Comparison of ENCODE assay signal across 21 cellular contexts in the genomic region with DNA sequence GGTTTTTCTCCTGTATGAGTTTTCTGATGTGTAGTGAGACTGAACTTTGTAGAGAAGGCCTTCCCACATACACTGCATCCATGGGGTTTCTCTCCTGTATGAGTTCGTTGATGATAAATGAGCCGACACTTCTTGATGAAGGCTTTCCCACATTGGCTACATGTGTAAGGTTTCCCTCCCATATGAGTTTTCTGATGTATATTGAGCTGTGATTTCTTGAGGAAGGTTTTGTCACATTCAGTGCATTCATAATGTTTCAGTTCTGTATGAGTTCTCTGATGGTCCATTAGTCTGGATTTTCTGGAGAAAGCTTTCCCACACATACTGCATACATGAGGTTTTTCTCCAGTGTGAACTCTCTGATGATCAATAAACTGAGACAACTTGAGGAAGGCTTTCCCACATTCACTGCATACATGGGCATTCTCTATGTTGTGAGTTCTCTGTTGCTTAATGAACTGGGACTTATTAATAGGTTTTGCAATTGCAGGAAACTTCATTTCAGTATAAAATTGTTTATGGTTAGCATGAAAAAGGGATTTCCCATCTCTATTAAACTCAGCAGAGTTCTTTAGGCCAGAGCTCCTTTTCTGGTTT. TPM values are rescaled to one million over a fixed set of nuclear protein-coding genes. Genes with fewer than 3 reads are reported as not detected.
DNase-seq lines count a peak whose midpoint lies in the region; ATAC-seq, FAIRE-seq and TF ChIP-seq lines count a peak whose summit lies in the region.
"Had no signal": no experiment of that assay in that cellular context is flagged by ENCODE, and none has a peak within 500 bp of the region (broad histone marks: within the 10 kb centered on the region; RNA-seq: fewer than 3 reads in every experiment).

No MANE protein-coding gene starts in this region.

- H3K79me2 ChIP-seq in HepG2 (ENCODE audit: insufficient read depth, low read length): no peaks in the 10 kb centered on the region

- in situ Hi-C loops in HepG2 (cut with HindIII; ENCODE audit: extremely low pct_ligation_motif_present, low pct_unique_long_range_greater_than_20kb): no loop called here

- H2AFZ ChIP-seq in HepG2 (ENCODE audit: low read length): no peak overlapping the region

- ATAC-seq in HepG2 (no peak), right lobe of liver (no peak), aorta (ENCODE audit: low FRiP score) (no peak)
- ATAC-seq: stimulated activated naive CD8-positive, alpha-beta T cell treated with anti-CD3 and anti-CD28 coated beads, Interleukin-15, Interleukin-2, amounts not matched to agents 100 U/mL and 50 U/mL, for 24 hours had no signal

- H4K20me1 ChIP-seq in HepG2 (ENCODE audit: insufficient read depth, low read length): no peaks in the 10 kb centered on the region

- H3K9ac ChIP-seq in HepG2 (ENCODE audit: insufficient read depth, low read depth, low read length): no peak overlapping the region

- H3K27ac ChIP-seq in HepG2 (ENCODE audit: extremely low read length, insufficient read depth, low read length) (no peak overlapping the region), right lobe of liver (no peak overlapping the region), aorta (ENCODE audit: low read depth in 1 of 2, low read length in 2 of 2) (no peak overlapping the region)
- H3K27ac ChIP-seq: left ventricle myocardium inferior, VCaP had no signal

- TF ChIP-seq CTCF in HepG2 (CRISPR knock-in tag; IDR thresholded peaks at IDR 0.05): no peak
- TF ChIP-seq CTCF in right lobe of liver (IDR thresholded peaks at IDR 0.05): no peak

- 100% methylated on average over 2 of the region's 2 CpGs for WGBS in HepG2 (ENCODE audit: low lambda C conversion rate)
- WGBS in right lobe of liver (ENCODE audit: insufficient coverage, low coverage, low lambda C conversion rate, missing lambda C conversion rate): 100% methylated on average over 2 of the region's 2 CpGs
- WGBS in aorta, 2 donors: 97 to 99% methylated on average over 2 of the region's 2 CpGs

- no TSS peak for BruUV-seq in HepG2 (replicated peaks; lab: Mats Ljungman, UMichigan)

- TF ChIP-seq POLR2A in HepG2 (IDR thresholded peaks at IDR 0.05; ENCODE audit: insufficient read depth in 1 of 2, low read depth in 2 of 2, low read length in 2 of 2): no peak
- TF ChIP-seq POLR2A in right lobe of liver (IDR thresholded peaks at IDR 0.05): no peak

- no peak for TF ChIP-seq RAD21 in HepG2 (CRISPR knock-in tag; IDR thresholded peaks at IDR 0.05)

- H3K4me3 ChIP-seq in HepG2 (replicated peaks in 1 of 3; ENCODE audit: insufficient read depth in 1 of 3, low read depth in 2 of 3, low read length in 3 of 3): no peak overlapping the region
- no peak overlapping the region for H3K4me3 ChIP-seq in right lobe of liver
- H3K4me3 ChIP-seq in aorta (ENCODE audit: low read length in 2 of 2): peak overlapping the region; percentile 10 to 24
- H3K4me3 ChIP-seq: left ventricle myocardium inferior had no signal

- intact Hi-C loops in HepG2 (cut with micrococcal nuclease; ENCODE audit: unreplicated experiment) (no loop called here), right lobe of liver (cut with DNase I) (no loop called here), aorta (cut with DNase I) (no loop called here)

- DNase-seq in HepG2 (ENCODE audit: low spot score) (no peak), right lobe of liver (no peak), fibroblast of peridontal ligament (ENCODE audit: extremely low read depth) (peak; percentile 2), aorta (no peak), medulla oblongata (ENCODE audit: extremely low spot score) (no peak), DMS114 treated with DMSO at 0.1 percent for 48 hours (lab: John Stamatoyannopoulos, UW; ENCODE audit: unreplicated experiment) (no peak)
- DNase-seq: activated CD4-positive, alpha-beta T cell treated with anti-CD3 and anti-CD28 coated beads, Interleukin-2, amount 50 U/mL, for 4 hours; activated naive CD4-positive, alpha-beta T cell treated with anti-CD3 and anti-CD28 coated beads, Interleukin-2, amount 10 ng/mL, durations not matched to agents 7 days and 5 days; C1 segment of cervical spinal cord; DMS79; erythroblast; Karpas-422; left ventricle myocardium inferior; NCI-H1048; NCI-H2081; NCI-H524 treated with DMSO at 0.1 percent for 48 hours; occipital lobe; stimulated activated CD4-positive, alpha-beta T cell treated with anti-CD3 and anti-CD28 coated beads, Interleukin-1b, Interleukin-23, amount 100 ng/mL, for 48 hours; stimulated activated naive CD8-positive, alpha-beta T cell treated with anti-CD3 and anti-CD28 coated beads, Interleukin-15, Interleukin-2, amounts not matched to agents 100 U/mL and 50 U/mL, for 24 hours; trophoblast cell had no signal

- POLR2A ChIA-PET in HepG2 (lab: Yijun Ruan, JAX): no interaction called here

- TF ChIP-seq EP300 in HepG2 (IDR thresholded peaks at IDR 0.05; ENCODE audit: low read depth in 2 of 2, low read length in 2 of 2) (no peak), HepG2 (CRISPR knock-in tag; IDR thresholded peaks at IDR 0.05; ENCODE audit: borderline replicate concordance) (no peak)

- H3K4me2 ChIP-seq in HepG2 (ENCODE audit: low read depth, low read length): no peak overlapping the region

- CTCF ChIA-PET in HepG2 (lab: Yijun Ruan, JAX; ENCODE audit: low intra/inter-chr PET ratio, low total read pairs): no interaction called here

- H3K27me3 ChIP-seq in HepG2 (ENCODE audit: control insufficient read depth in 1 of 2, insufficient read depth in 2 of 2, low read length in 2 of 2): no peaks in the 10 kb centered on the region
- no peaks in the 10 kb centered on the region for H3K27me3 ChIP-seq in right lobe of liver
- no peaks in the 10 kb centered on the region for H3K27me3 ChIP-seq in aorta (ENCODE audit: control insufficient read depth in 1 of 2, insufficient read depth in 2 of 2, low read length in 1 of 2)

- H3K4me1 ChIP-seq in HepG2 (ENCODE audit: insufficient read depth, low read length) (no peaks in the 10 kb centered on the region), right lobe of liver (no peaks in the 10 kb centered on the region), aorta (ENCODE audit: control insufficient read depth in 1 of 2, insufficient read depth in 2 of 2, low read length in 2 of 2) (no peaks in the 10 kb centered on the region)
- H3K4me1 ChIP-seq: left ventricle myocardium inferior had no signal

- H3K9me3 ChIP-seq in HepG2 (ENCODE audit: low read length) (peaks cover 91% of the 10 kb centered on the region), right lobe of liver (peaks cover 3 to 75% (median 43%) of the 10 kb centered on the region in 4 donors), aorta (ENCODE audit: control insufficient read depth, low read length) (peaks cover 27% of the 10 kb centered on the region)

- FAIRE-seq in HepG2 (lab: Jason Lieb, UNC): no peak

- H3K36me3 ChIP-seq in HepG2 (replicated peaks in 1 of 2; ENCODE audit: control insufficient read depth in 1 of 2, insufficient read depth in 2 of 2, low read length in 2 of 2) (peaks cover 10 to 46% of the 10 kb centered on the region in 2 experiments), right lobe of liver (peaks cover 0 to 40% (median 16%) of the 10 kb centered on the region in 4 donors), aorta (ENCODE audit: control insufficient read depth in 1 of 2, insufficient read depth in 2 of 2, low read length in 1 of 2) (peaks cover 13 to 47% of the 10 kb centered on the region in 2 donors)

RNA-seq across cellular contexts. Expression of a gene that starts 7.5 kb away (rescaled TPM):
- 6.9 and 10.0 TPM in 2 replicates for total RNA-seq in HepG2 (2016; rRNA removed; fragmentation: Illumina TruSeq; extraction: Trizol)
- 1.2 and 5.9 TPM in 2 replicates for total RNA-seq in HepG2 (2016; cell fraction: cytosol; rRNA removed; fragmentation: Illumina TruSeq; extraction: Trizol; ENCODE audit: low read depth)
- total RNA-seq in HepG2 (2016; cell fraction: insoluble cytoplasmic fraction; rRNA removed; fragmentation: Illumina TruSeq; extraction: Trizol): 6.7 and 9.5 TPM in 2 replicates
- total RNA-seq in HepG2 (2016; cell fraction: membrane; rRNA removed; fragmentation: Illumina TruSeq; extraction: Trizol): 2.5 and 4.6 TPM in 2 replicates
- total RNA-seq in HepG2 (2016; cell fraction: nucleus; rRNA removed; fragmentation: Illumina TruSeq; extraction: Trizol): 5.4 and 7.0 TPM in 2 replicates
- polyA plus RNA-seq in HepG2 (2011; rRNA removed): 3.0 and 3.7 TPM in 2 replicates
- 1.4 and 2.2 TPM in 2 replicates for polyA plus RNA-seq in HepG2 (2011; cell fraction: cytosol; rRNA removed)
- polyA plus RNA-seq in HepG2 (2011; cell fraction: nucleus; rRNA removed): 2.1 and 3.4 TPM in 2 replicates
- 3.9 and 5.3 TPM in 2 replicates for polyA plus RNA-seq in HepG2 (2012)
- 0.47 and 0.63 TPM in 2 replicates for polyA plus RNA-seq in HepG2 (2016; cell fraction: cytosol; fragmentation: Illumina TruSeq; extraction: Trizol; ENCODE audit: low read depth)
- polyA plus RNA-seq in HepG2 (2016; cell fraction: insoluble cytoplasmic fraction; fragmentation: Illumina TruSeq; extraction: Trizol; ENCODE audit: low read depth): 6.3 and 6.4 TPM in 2 replicates
- polyA plus RNA-seq in HepG2 (2016; cell fraction: membrane; fragmentation: Illumina TruSeq; extraction: Trizol; ENCODE audit: low read depth): 0.85 and 0.90 TPM in 2 replicates
- polyA plus RNA-seq in HepG2 (2016; cell fraction: nucleus; fragmentation: Illumina TruSeq; extraction: Trizol; ENCODE audit: insufficient read depth, low read depth): 4.3 and 11.1 TPM in 2 replicates
- 1.6 and 2.6 TPM in 2 replicates for polyA minus RNA-seq in HepG2 (2011; rRNA and poly(A)+ RNA removed; ENCODE audit: low replicate concordance)
- polyA minus RNA-seq in HepG2 (2011; cell fraction: cytosol; rRNA and poly(A)+ RNA removed): 2.6 and 4.0 TPM in 2 replicates
- 14.8 and 18.3 TPM in 2 replicates for polyA minus RNA-seq in HepG2 (2011; cell fraction: nucleus; rRNA and poly(A)+ RNA removed)
- total RNA-seq in right lobe of liver: 1 to 10 TPM; 2.5 to 5.8 (median 3.4) TPM
- total RNA-seq in aorta: 10 to 100 TPM; 13.2 to 17.7 TPM
- 10 to 100 TPM in 1 of 2 donors, 1 to 10 TPM in 1; 9.9 to 11.9 TPM for polyA plus RNA-seq in aorta

RNA-seq across cellular contexts. Expression of a gene that starts 13.9 kb away (rescaled TPM):
- total RNA-seq in HepG2 (2016; rRNA removed; fragmentation: Illumina TruSeq; extraction: Trizol) (7.8 and 13.9 TPM in 2 replicates), right lobe of liver (1 to 10 TPM; 1.2 to 5.0 (median 3.3) TPM), aorta (10 to 100 TPM; 11.7 to 18.9 TPM)
- 1.2 and 1.9 TPM in 2 replicates for total RNA-seq in HepG2 (2016; cell fraction: cytosol; rRNA removed; fragmentation: Illumina TruSeq; extraction: Trizol; ENCODE audit: low read depth)
- total RNA-seq in HepG2 (2016; cell fraction: insoluble cytoplasmic fraction; rRNA removed; fragmentation: Illumina TruSeq; extraction: Trizol): 8.6 and 12.8 TPM in 2 replicates
- total RNA-seq in HepG2 (2016; cell fraction: membrane; rRNA removed; fragmentation: Illumina TruSeq; extraction: Trizol): 4.1 and 4.7 TPM in 2 replicates
- 7.5 and 10.2 TPM in 2 replicates for total RNA-seq in HepG2 (2016; cell fraction: nucleus; rRNA removed; fragmentation: Illumina TruSeq; extraction: Trizol)
- polyA plus RNA-seq in HepG2 (2011; rRNA removed) (5.1 and 5.2 TPM in 2 replicates), aorta (10 to 100 TPM in 1 of 2 donors, 1 to 10 TPM in 1; 4.6 to 10.1 TPM)
- 2.1 and 3.2 TPM in 2 replicates for polyA plus RNA-seq in HepG2 (2011; cell fraction: cytosol; rRNA removed)
- 4.5 and 8.3 TPM in 2 replicates for polyA plus RNA-seq in HepG2 (2011; cell fraction: nucleus; rRNA removed)
- 6.5 and 6.9 TPM in 2 replicates for polyA plus RNA-seq in HepG2 (2012)
- 0.46 and 0.55 TPM in 2 replicates for polyA plus RNA-seq in HepG2 (2016; cell fraction: cytosol; fragmentation: Illumina TruSeq; extraction: Trizol; ENCODE audit: low read depth)
- polyA plus RNA-seq in HepG2 (2016; cell fraction: insoluble cytoplasmic fraction; fragmentation: Illumina TruSeq; extraction: Trizol; ENCODE audit: low read depth): 6.9 and 7.6 TPM in 2 replicates
- polyA plus RNA-seq in HepG2 (2016; cell fraction: membrane; fragmentation: Illumina TruSeq; extraction: Trizol; ENCODE audit: low read depth): 0.94 and 1.3 TPM in 2 replicates
- 9.7 and 9.8 TPM in 2 replicates for polyA plus RNA-seq in HepG2 (2016; cell fraction: nucleus; fragmentation: Illumina TruSeq; extraction: Trizol; ENCODE audit: insufficient read depth, low read depth)
- polyA minus RNA-seq in HepG2 (2011; rRNA and poly(A)+ RNA removed; ENCODE audit: low replicate concordance): 5.1 and 7.0 TPM in 2 replicates
- polyA minus RNA-seq in HepG2 (2011; cell fraction: cytosol; rRNA and poly(A)+ RNA removed): 5.5 and 7.0 TPM in 2 replicates
- 16.0 and 28.8 TPM in 2 replicates for polyA minus RNA-seq in HepG2 (2011; cell fraction: nucleus; rRNA and poly(A)+ RNA removed)

RNA-seq across cellular contexts. Expression of a gene that starts 34.0 kb away (rescaled TPM):
- 22.8 and 38.2 TPM in 2 replicates for total RNA-seq in HepG2 (2016; rRNA removed; fragmentation: Illumina TruSeq; extraction: Trizol)
- 2.4 and 3.8 TPM in 2 replicates for total RNA-seq in HepG2 (2016; cell fraction: cytosol; rRNA removed; fragmentation: Illumina TruSeq; extraction: Trizol; ENCODE audit: low read depth)
- 22.8 and 38.0 TPM in 2 replicates for total RNA-seq in HepG2 (2016; cell fraction: insoluble cytoplasmic fraction; rRNA removed; fragmentation: Illumina TruSeq; extraction: Trizol)
- 10.3 and 12.8 TPM in 2 replicates for total RNA-seq in HepG2 (2016; cell fraction: membrane; rRNA removed; fragmentation: Illumina TruSeq; extraction: Trizol)
- total RNA-seq in HepG2 (2016; cell fraction: nucleus; rRNA removed; fragmentation: Illumina TruSeq; extraction: Trizol): 16.4 and 18.5 TPM in 2 replicates
- 10.0 and 13.0 TPM in 2 replicates for polyA plus RNA-seq in HepG2 (2011; rRNA removed)
- 5.9 and 9.4 TPM in 2 replicates for polyA plus RNA-seq in HepG2 (2011; cell fraction: cytosol; rRNA removed)
- 6.8 and 8.0 TPM in 2 replicates for polyA plus RNA-seq in HepG2 (2011; cell fraction: nucleus; rRNA removed)
- polyA plus RNA-seq in HepG2 (2012): 11.2 and 14.2 TPM in 2 replicates
- polyA plus RNA-seq in HepG2 (2016; cell fraction: cytosol; fragmentation: Illumina TruSeq; extraction: Trizol; ENCODE audit: low read depth): 0.99 and 1.6 TPM in 2 replicates
- 23.0 and 25.3 TPM in 2 replicates for polyA plus RNA-seq in HepG2 (2016; cell fraction: insoluble cytoplasmic fraction; fragmentation: Illumina TruSeq; extraction: Trizol; ENCODE audit: low read depth)
- 3.7 TPM in 2 replicates for polyA plus RNA-seq in HepG2 (2016; cell fraction: membrane; fragmentation: Illumina TruSeq; extraction: Trizol; ENCODE audit: low read depth)
- 17.4 and 18.9 TPM in 2 replicates for polyA plus RNA-seq in HepG2 (2016; cell fraction: nucleus; fragmentation: Illumina TruSeq; extraction: Trizol; ENCODE audit: insufficient read depth, low read depth)
- 2.9 and 5.3 TPM in 2 replicates for polyA minus RNA-seq in HepG2 (2011; rRNA and poly(A)+ RNA removed; ENCODE audit: low replicate concordance)
- 10.0 and 11.0 TPM in 2 replicates for polyA minus RNA-seq in HepG2 (2011; cell fraction: cytosol; rRNA and poly(A)+ RNA removed)
- 22.5 and 29.7 TPM in 2 replicates for polyA minus RNA-seq in HepG2 (2011; cell fraction: nucleus; rRNA and poly(A)+ RNA removed)
- total RNA-seq in right lobe of liver: 1 to 10 TPM; 1.2 to 2.7 (median 1.6) TPM
- 1 to 10 TPM; 8.1 to 9.3 TPM for total RNA-seq in aorta
- 1 to 10 TPM; 3.8 to 4.3 TPM for polyA plus RNA-seq in aorta

RNA-seq across cellular contexts. Expression of a gene that starts 54.5 kb away (rescaled TPM):
- total RNA-seq in HepG2 (2016; rRNA removed; fragmentation: Illumina TruSeq; extraction: Trizol): 8.7 and 10.8 TPM in 2 replicates
- total RNA-seq in HepG2 (2016; cell fraction: cytosol; rRNA removed; fragmentation: Illumina TruSeq; extraction: Trizol; ENCODE audit: low read depth): 1.4 and 3.5 TPM in 2 replicates
- total RNA-seq in HepG2 (2016; cell fraction: insoluble cytoplasmic fraction; rRNA removed; fragmentation: Illumina TruSeq; extraction: Trizol): 8.3 and 8.7 TPM in 2 replicates
- 2.5 and 3.2 TPM in 2 replicates for total RNA-seq in HepG2 (2016; cell fraction: membrane; rRNA removed; fragmentation: Illumina TruSeq; extraction: Trizol)
- 12.4 and 16.3 TPM in 2 replicates for total RNA-seq in HepG2 (2016; cell fraction: nucleus; rRNA removed; fragmentation: Illumina TruSeq; extraction: Trizol)
- polyA plus RNA-seq in HepG2 (2011; rRNA removed): 3.7 and 4.1 TPM in 2 replicates
- 1.1 and 1.4 TPM in 2 replicates for polyA plus RNA-seq in HepG2 (2011; cell fraction: cytosol; rRNA removed)
- 11.5 and 13.6 TPM in 2 replicates for polyA plus RNA-seq in HepG2 (2011; cell fraction: nucleus; rRNA removed)
- polyA plus RNA-seq in HepG2 (2012): 5.2 and 6.6 TPM in 2 replicates
- polyA plus RNA-seq in HepG2 (2016; cell fraction: cytosol; fragmentation: Illumina TruSeq; extraction: Trizol; ENCODE audit: low read depth): 0.20 and 0.35 TPM in 2 replicates
- polyA plus RNA-seq in HepG2 (2016; cell fraction: insoluble cytoplasmic fraction; fragmentation: Illumina TruSeq; extraction: Trizol; ENCODE audit: low read depth): 4.6 and 4.9 TPM in 2 replicates
- 0.77 TPM in 2 replicates for polyA plus RNA-seq in HepG2 (2016; cell fraction: membrane; fragmentation: Illumina TruSeq; extraction: Trizol; ENCODE audit: low read depth)
- polyA plus RNA-seq in HepG2 (2016; cell fraction: nucleus; fragmentation: Illumina TruSeq; extraction: Trizol; ENCODE audit: insufficient read depth, low read depth): 24.1 and 26.8 TPM in 2 replicates
- 2.7 and 3.2 TPM in 2 replicates for polyA minus RNA-seq in HepG2 (2011; rRNA and poly(A)+ RNA removed; ENCODE audit: low replicate concordance)
- polyA minus RNA-seq in HepG2 (2011; cell fraction: cytosol; rRNA and poly(A)+ RNA removed): 2.2 and 3.6 TPM in 2 replicates
- polyA minus RNA-seq in HepG2 (2011; cell fraction: nucleus; rRNA and poly(A)+ RNA removed): 19.7 and 23.6 TPM in 2 replicates
- 1 to 10 TPM in 5 of 6 experiments, under 1 TPM in 1; 0.86 to 3.9 (median 3.3) TPM for total RNA-seq in right lobe of liver
- 10 to 100 TPM; 21.4 to 22.0 TPM for total RNA-seq in aorta
- polyA plus RNA-seq in aorta: 10 to 100 TPM in 1 of 2 donors, 1 to 10 TPM in 1; 4.1 to 14.3 TPM

Comparison
In these comparisons a context has a peak if more than half of its experiments do, and no peak if none do; other contexts are left out.
1. H3K4me3 ChIP-seq: peak in aorta (2 of 2); none in HepG2 (0 of 3) and right lobe of liver (0 of 3).